In genomic region chr9:96420468-96421219, GRCh38 we compare ENCODE assay signal across 8 cellular contexts. TPM values are rescaled to one million over a fixed set of nuclear protein-coding genes. Genes with fewer than 3 reads are reported as not detected.
A peak's percentile ranks its signal among the peaks of the same experiment; 100 is the strongest.
DNase-seq lines count a peak whose midpoint lies in the region; ATAC-seq, FAIRE-seq and TF ChIP-seq lines count a peak whose summit lies in the region.

No MANE protein-coding gene starts in this region.

- H3K9me3 ChIP-seq in Panc1 (ENCODE audit: control insufficient read depth, insufficient read depth, low read depth, low read length) (no peaks in the 10 kb centered on the region), mammary epithelial cell (replicated peaks; ENCODE audit: insufficient read depth, low read length) (no peaks in the 10 kb centered on the region), kidney (ENCODE audit: control insufficient read depth in 1 of 2, low read length in 2 of 2) (no peaks in the 10 kb centered on the region)

- peaks cover 18% of the 10 kb centered on the region for H3K27me3 Mint-ChIP-seq in GM23338 (ENCODE audit: insufficient read depth, low read depth, poor library complexity)
- no peaks in the 10 kb centered on the region for H3K27me3 Mint-ChIP-seq in stimulated activated memory B cell treated with anti-CD40 and anti-IgM and Interleukin-4, amounts not matched to agents 10 μg/mL and 1 μg/mL and 100 μg/mL, for 72 hours

- peak overlapping the region; percentile 93 for H3K4me2 ChIP-seq in GM23338
- H3K4me2 ChIP-seq in mammary epithelial cell (ENCODE audit: insufficient read depth, low read depth, low read length) = no peak overlapping the region

- peaks cover 6% of the 10 kb centered on the region; the same call in 2 of the 3 replicates for H3K36me3 Mint-ChIP-seq in GM23338 (ENCODE audit: low read depth)
- no peaks in the 10 kb centered on the region for H3K36me3 Mint-ChIP-seq in stimulated activated memory B cell treated with anti-CD40 and anti-IgM and Interleukin-4, amounts not matched to agents 10 μg/mL and 1 μg/mL and 100 μg/mL, for 72 hours

- no peak overlapping the region for H3K27ac Mint-ChIP-seq in GM23338
- peak overlapping the region; percentile 92 for H3K27ac Mint-ChIP-seq in stimulated activated memory B cell treated with anti-CD40 and anti-IgM and Interleukin-4, amounts not matched to agents 10 μg/mL and 1 μg/mL and 100 μg/mL, for 72 hours

- no peaks in the 10 kb centered on the region for H3K27me3 ChIP-seq in BJ (ENCODE audit: control insufficient read depth, insufficient read depth, low read length)
- no peaks in the 10 kb centered on the region for H3K27me3 ChIP-seq in GM23338 (ENCODE audit: insufficient read depth)
- H3K27me3 ChIP-seq in Panc1 (ENCODE audit: control insufficient read depth, insufficient read depth, low read length) = no peaks in the 10 kb centered on the region
- no peaks in the 10 kb centered on the region for H3K27me3 ChIP-seq in mammary epithelial cell (ENCODE audit: insufficient read depth, low read length)

- no TSS peak for BruUV-seq in Panc1 (replicated peaks; lab: Mats Ljungman, UMichigan)
- no TSS peak for BruUV-seq in mammary epithelial cell (replicated peaks; lab: Mats Ljungman, UMichigan)

- H3K9ac ChIP-seq in mammary epithelial cell (ENCODE audit: insufficient read depth, low read length) (peak overlapping the region; percentile 25), kidney (ENCODE audit: low read length in 2 of 2) (peak overlapping the region; percentile 10 to 46)

- H3K36me3 ChIP-seq in BJ (ENCODE audit: control insufficient read depth, insufficient read depth, low read length) = no peaks in the 10 kb centered on the region
- H3K36me3 ChIP-seq in GM23338 (ENCODE audit: insufficient read depth) = no peaks in the 10 kb centered on the region
- H3K36me3 ChIP-seq in Panc1 (ENCODE audit: control insufficient read depth, insufficient read depth, low read length) = no peaks in the 10 kb centered on the region; the same call in none of the 2 replicates
- H3K36me3 ChIP-seq in mammary epithelial cell (ENCODE audit: insufficient read depth, low read length) = no peaks in the 10 kb centered on the region
- no peaks in the 10 kb centered on the region for H3K36me3 ChIP-seq in kidney (ENCODE audit: control insufficient read depth in 1 of 2, insufficient read depth in 2 of 2, low read length in 2 of 2)

- WGBS in mammary epithelial cell (ENCODE audit: low coverage, missing lambda C conversion rate) = 43% methylated on average over 6 of the region's 6 CpGs

- no peaks in the 10 kb centered on the region for H3K9me3 Mint-ChIP-seq in GM23338
- no peaks in the 10 kb centered on the region for H3K9me3 Mint-ChIP-seq in stimulated activated memory B cell treated with anti-CD40 and anti-IgM and Interleukin-4, amounts not matched to agents 10 μg/mL and 1 μg/mL and 100 μg/mL, for 72 hours

- in situ Hi-C loops in Panc1 (cut with HindIII; ENCODE audit: low pct_unique_long_range_greater_than_20kb, low sequenced_read_pairs) (no loop called here), mammary epithelial cell (cut with MboI; ENCODE audit: low sequenced_read_pairs in 2 of 2) (no loop called here)

- intact Hi-C loops in Panc1 (cut with micrococcal nuclease; ENCODE audit: unreplicated experiment) (no loop called here), mammary epithelial cell (cut with micrococcal nuclease) (no loop called here), kidney (cut with DNase I) (no loop called here)

- peaks cover 9% of the 10 kb centered on the region; the same call in 1 of the 2 replicates for H4K20me1 ChIP-seq in GM23338 (replicated peaks; ENCODE audit: insufficient read depth)
- H4K20me1 ChIP-seq in mammary epithelial cell (ENCODE audit: insufficient read depth, low read length) = no peaks in the 10 kb centered on the region

- H3F3A ChIP-seq in GM23338 (replicated peaks; ENCODE audit: low read depth) = 0 out of 2 replicates have a peak, but pooled peaks cover 4% of the 10 kb centered on the region

- CTCF ChIA-PET in BJ (lab: Yijun Ruan, JAX) (no interaction called here), Panc1 (lab: Charles Lee) (no interaction called here), mammary epithelial cell (lab: Charles Lee; ENCODE audit: low non-redundant PET) (no interaction called here)

- DNase-seq in BJ (ENCODE audit: low read depth) (peak; percentile 89), GM23338 (ENCODE audit: low spot score) (peak; percentile 89), Panc1 (ENCODE audit: low read depth, low spot score) (peak; percentile 95), mammary epithelial cell (peak; percentile 96), kidney (no peak), NCI-H2029 treated with DMSO at 0.1 percent for 48 hours (lab: John Stamatoyannopoulos, UW) (no peak)

- H3K4me3 ChIP-seq in BJ (ENCODE audit: low read depth, low read length) (no peak overlapping the region), GM23338 (peak overlapping the region; percentile 55; the same call in 1 of the 2 replicates), Panc1 (ENCODE audit: low read depth in 2 of 2, low read length in 2 of 2) (no peak overlapping the region; a peak in 1 of 4 replicates), mammary epithelial cell (replicated peaks in 1 of 3; ENCODE audit: insufficient read depth in 1 of 3, low read depth in 2 of 3, low read length in 3 of 3) (no peak overlapping the region), kidney (ENCODE audit: low read length in 2 of 2) (peak overlapping the region in 1 of 2 donors; percentile 80)

- peak; percentile 89 for FAIRE-seq in kidney (lab: Jason Lieb, UNC)

- POLR2A ChIA-PET in BJ (lab: Charles Lee) = no interaction called here
- POLR2A ChIA-PET in Panc1 (lab: Charles Lee) = interaction anchor here (0.6 kb wide), 1 partner anchor 32 kb away, joined by 4 read pairs; no protein-coding TSS in a partner anchor

- ATAC-seq in GM23338 = peak; percentile 2
- ATAC-seq in Panc1 = peak; percentile 56
- no peak for ATAC-seq in stimulated activated memory B cell treated with anti-CD40 and anti-IgM and Interleukin-4, amounts not matched to agents 10 μg/mL and 1 μg/mL and 100 μg/mL, for 72 hours
- ATAC-seq in HG02973 (IDR thresholded peaks at IDR 0.05; ENCODE audit: unreplicated experiment) = no peak

- H2AFZ ChIP-seq in GM23338 = no peak overlapping the region
- H2AFZ ChIP-seq in mammary epithelial cell (ENCODE audit: low read depth, low read length) = peak overlapping the region; percentile 38

- no peaks in the 10 kb centered on the region for H3K9me2 ChIP-seq in GM23338 (ENCODE audit: insufficient read depth)

- TF ChIP-seq CTCF in BJ (IDR thresholded peaks at IDR 0.05; ENCODE audit: insufficient read depth, low read depth, low read length) (no peak), GM23338 (conservative IDR thresholded peaks at IDR 0.05; ENCODE audit: low read depth in 2 of 2) (no peak), Panc1 (IDR thresholded peaks at IDR 0.05) (no peak), mammary epithelial cell (conservative IDR thresholded peaks at IDR 0.05 in 1 of 2, IDR thresholded peaks at IDR 0.05 in 1 of 2; ENCODE audit: extremely low read depth in 1 of 2, insufficient read depth in 1 of 2, low read depth in 1 of 2, low read length in 2 of 2) (no peak), kidney (IDR thresholded peaks at IDR 0.05; ENCODE audit: borderline replicate concordance, extremely low read depth, insufficient read depth) (no peak)

- peaks cover 37% of the 10 kb centered on the region for H3K4me1 Mint-ChIP-seq in GM23338
- peaks cover 31% of the 10 kb centered on the region for H3K4me1 Mint-ChIP-seq in stimulated activated memory B cell treated with anti-CD40 and anti-IgM and Interleukin-4, amounts not matched to agents 10 μg/mL and 1 μg/mL and 100 μg/mL, for 72 hours

- peak overlapping the region; percentile 88 for H3K4me3 Mint-ChIP-seq in GM23338
- no peak overlapping the region for H3K4me3 Mint-ChIP-seq in stimulated activated memory B cell treated with anti-CD40 and anti-IgM and Interleukin-4, amounts not matched to agents 10 μg/mL and 1 μg/mL and 100 μg/mL, for 72 hours

- H3K4me1 ChIP-seq in GM23338 (ENCODE audit: insufficient read depth) (peaks cover 24% of the 10 kb centered on the region), Panc1 (ENCODE audit: control insufficient read depth, insufficient read depth, low read length) (peaks cover 28% of the 10 kb centered on the region), mammary epithelial cell (ENCODE audit: insufficient read depth, low read length) (peaks cover 32% of the 10 kb centered on the region), kidney (ENCODE audit: control insufficient read depth in 1 of 2, insufficient read depth in 1 of 2, low read depth in 1 of 2, low read length in 2 of 2) (peaks cover 17 to 20% of the 10 kb centered on the region in 2 donors)

- dilution Hi-C loops in mammary epithelial cell (cut with HindIII; ENCODE audit: low sequenced_read_pairs) = no loop called here

- H3K27ac ChIP-seq in GM23338 (ENCODE audit: low read depth) (peak overlapping the region; percentile 98), Panc1 (ENCODE audit: low read length) (peak overlapping the region; percentile 99), mammary epithelial cell (ENCODE audit: insufficient read depth, low read depth, low read length) (peak overlapping the region; percentile 90), kidney (ENCODE audit: low read depth in 2 of 2, low read length in 2 of 2) (peak overlapping the region; percentile 99 to 100)

- peaks cover 14% of the 10 kb centered on the region for H3K79me2 ChIP-seq in GM23338 (replicated peaks; ENCODE audit: insufficient read depth)
- peaks cover 17% of the 10 kb centered on the region for H3K79me2 ChIP-seq in mammary epithelial cell (ENCODE audit: insufficient read depth, low read length)

RNA-seq across cellular contexts. Expression of gene ZNF367, which starts 2.5 kb away (rescaled TPM):
- 0.97 and 1.8 TPM in 2 replicates for polyA plus RNA-seq in BJ (2011; rRNA removed)
- polyA minus RNA-seq in BJ (2011; rRNA and poly(A)+ RNA removed) = 1.1 and 1.3 TPM in 2 replicates
- total RNA-seq in GM23338 (2014; rRNA removed; shearing (Covaris generic)) = 11.5 and 12.3 TPM in 2 replicates
- polyA plus RNA-seq in GM23338 (2016; fragmentation: Nextera tagmentation; extraction: Ambion mirVana) = 2.5 and 3.6 TPM in 2 replicates
- total RNA-seq in Panc1 (2021; ENCODE audit: unreplicated experiment) = 12.4 TPM
- polyA plus RNA-seq in Panc1 (2012; ENCODE audit: insufficient read length) = 3.1 TPM
- 1 to 10 TPM; 1.5 to 7.9 TPM for total RNA-seq in mammary epithelial cell
- polyA plus RNA-seq in mammary epithelial cell = 4.2 TPM
- polyA minus RNA-seq in mammary epithelial cell = 4.9 TPM
- 1.9 TPM for total RNA-seq in kidney
- polyA plus RNA-seq in kidney (ENCODE audit: insufficient read depth, low read depth, low replicate concordance) = 1.5 TPM

RNA-seq across cellular contexts. Expression of gene HABP4, which starts 29.3 kb away (rescaled TPM):
- 9.2 and 10.2 TPM in 2 replicates for polyA plus RNA-seq in BJ (2011; rRNA removed)
- 3.3 and 3.6 TPM in 2 replicates for polyA minus RNA-seq in BJ (2011; rRNA and poly(A)+ RNA removed)
- total RNA-seq in GM23338 (2014; rRNA removed; shearing (Covaris generic)) = 7.7 and 9.9 TPM in 2 replicates
- polyA plus RNA-seq in GM23338 (2016; fragmentation: Nextera tagmentation; extraction: Ambion mirVana) = 8.8 and 11.1 TPM in 2 replicates
- 32.3 TPM for total RNA-seq in Panc1 (2021; ENCODE audit: unreplicated experiment)
- 32.4 TPM for polyA plus RNA-seq in Panc1 (2012; ENCODE audit: insufficient read length)
- 1 to 10 TPM; 7.7 to 9.6 TPM for total RNA-seq in mammary epithelial cell
- 4.8 TPM for polyA plus RNA-seq in mammary epithelial cell
- 1.2 TPM for polyA minus RNA-seq in mammary epithelial cell
- 20.9 TPM for total RNA-seq in kidney
- polyA plus RNA-seq in kidney (ENCODE audit: insufficient read depth, low read depth, low replicate concordance) = 37.5 TPM

RNA-seq across cellular contexts. Expression of gene SLC35D2, which starts 37.1 kb away (rescaled TPM):
- polyA plus RNA-seq in BJ (2011; rRNA removed) (11.3 and 20.4 TPM in 2 replicates), GM23338 (2016; fragmentation: Nextera tagmentation; extraction: Ambion mirVana) (7.8 and 8.2 TPM in 2 replicates), mammary epithelial cell (13.1 TPM), kidney (ENCODE audit: insufficient read depth, low read depth, low replicate concordance) (46.1 TPM)
- polyA minus RNA-seq in BJ (2011; rRNA and poly(A)+ RNA removed) = 7.4 and 9.9 TPM in 2 replicates
- 11.6 and 14.4 TPM in 2 replicates for total RNA-seq in GM23338 (2014; rRNA removed; shearing (Covaris generic))
- total RNA-seq in Panc1 (2021; ENCODE audit: unreplicated experiment) (23.7 TPM), mammary epithelial cell (10 to 100 TPM; 16.7 to 20.9 TPM), kidney (27.7 TPM)
- polyA plus RNA-seq in Panc1 (2012; ENCODE audit: insufficient read length) = 18.0 TPM
- polyA minus RNA-seq in mammary epithelial cell = 47.4 TPM

Comparison
In these comparisons a context has a peak if more than half of its experiments do, and no peak if none do; other contexts are left out.
1. DNase-seq: peak in BJ (single experiment), GM23338 (single experiment), Panc1 (single experiment) and mammary epithelial cell (single experiment); none in kidney (single experiment) and NCI-H2029 treated with DMSO at 0.1 percent for 48 hours (single experiment).
2. ATAC-seq: peak in GM23338 (single experiment) and Panc1 (single experiment); none in stimulated activated memory B cell treated with anti-CD40 and anti-IgM and Interleukin-4, amounts not matched to agents 10 μg/mL and 1 μg/mL and 100 μg/mL, for 72 hours (single experiment) and HG02973 (single experiment).
3. Peak in every context shown above with its lines, with median percentiles within 50 percentile points of each other: H3K27ac ChIP-seq.